Comparison of ENCODE assay signal across 19 cellular contexts in genomic region chrX:47828984-47829383, GRCh38. TPM values are rescaled to one million over a fixed set of nuclear protein-coding genes. Genes with fewer than 3 reads are reported as not detected.
A peak's percentile ranks its signal among the peaks of the same experiment; 100 is the strongest.
DNase-seq lines count a peak whose midpoint lies in the region; ATAC-seq, FAIRE-seq and TF ChIP-seq lines count a peak whose summit lies in the region.
"Had no signal": no experiment of that assay in that cellular context is flagged by ENCODE, and none has a peak within 500 bp of the region (broad histone marks: within the 10 kb centered on the region; RNA-seq: fewer than 3 reads in every experiment).

No MANE protein-coding gene starts in this region.

- H3K4me2 ChIP-seq in BLaER1 treated with 17β-estradiol and CSF1 and Interleukin-3, amounts not matched to agents 10 nM and 100 nM, result peak overlapping the region in 7 of 11 experiments; percentile 6 to 50 (median 36); a peak in 10 of 22 replicates

- H3K9ac ChIP-seq in BLaER1 treated with 17β-estradiol and CSF1 and Interleukin-3, amounts not matched to agents 10 nM and 100 nM, result peak overlapping the region in 1 of 11 experiments; percentile 2; a peak in 3 of 22 replicates
- H3K9ac ChIP-seq: GM23248 had no signal

- H3K27ac ChIP-seq in BLaER1 treated with 17β-estradiol and CSF1 and Interleukin-3, amounts not matched to agents 10 nM and 100 nM, result peak overlapping the region in 4 of 11 experiments; percentile 40 to 72 (median 61); a peak in 9 of 22 replicates
- H3K27ac ChIP-seq: C4-2B, GM23248 had no signal

- H4K20me1 ChIP-seq in BLaER1 treated with 17β-estradiol and CSF1 and Interleukin-3, amounts not matched to agents 10 nM and 100 nM, result no peaks in the 10 kb centered on the region

- ATAC-seq in GM19351 (IDR thresholded peaks at IDR 0.05; ENCODE audit: unreplicated experiment) (no peak), GM21423 (IDR thresholded peaks at IDR 0.05; ENCODE audit: unreplicated experiment) (no peak), HG02840 (IDR thresholded peaks at IDR 0.05; ENCODE audit: low FRiP score, unreplicated experiment) (no peak)
- ATAC-seq: CD8-positive, alpha-beta T cell had no signal

- peak; percentile 35 for FAIRE-seq in GM12891 (lab: Jason Lieb, UNC)
- FAIRE-seq: G401.6, H1 had no signal

- peaks cover 0 to 19% (median 0%) of the 10 kb centered on the region in 11 experiments; a peak in 8 of 22 replicates for H3K9me3 ChIP-seq in BLaER1 treated with 17β-estradiol and CSF1 and Interleukin-3, amounts not matched to agents 10 nM and 100 nM (replicated peaks in 1 of 11)
- H3K9me3 ChIP-seq: Caco-2 had no signal

- no peak for TF ChIP-seq POLR2A in GM12891 (IDR thresholded peaks at IDR 0.05; ENCODE audit: low read depth, low read length)

- H3K4me3 ChIP-seq in BLaER1 treated with 17β-estradiol and CSF1 and Interleukin-3, amounts not matched to agents 10 nM and 100 nM, result no peak overlapping the region
- H3K4me3 ChIP-seq: GM23248 had no signal

- peaks cover 56 to 98% (median 96%) of the 10 kb centered on the region in 11 experiments for H3K27me3 ChIP-seq in BLaER1 treated with 17β-estradiol and CSF1 and Interleukin-3, amounts not matched to agents 10 nM and 100 nM

- DNase-seq in GM12891 (ENCODE audit: insufficient read length, low spot score) (no peak), NOMO-1 treated with DMSO at 0.1 percent for 48 hours (lab: John Stamatoyannopoulos, UW; ENCODE audit: unreplicated experiment) (peak; percentile 50), amniotic epithelial cell (ENCODE audit: low read depth) (peak; percentile 7), NCI-H510A treated with DMSO at 0.1 percent for 48 hours (lab: John Stamatoyannopoulos, UW) (no peak)
- DNase-seq: Caco-2; CD4-positive, CD25-positive, alpha-beta regulatory T cell; CD8-positive, alpha-beta T cell; DMS153; DND-41; GM23248; H7; HCEC 1CT had no signal

- H3K36me3 ChIP-seq in BLaER1 treated with 17β-estradiol and CSF1 and Interleukin-3, amounts not matched to agents 10 nM and 100 nM, result no peaks in the 10 kb centered on the region

- peaks cover 0 to 24% (median 6%) of the 10 kb centered on the region in 10 experiments; a peak in 10 of 20 replicates for H3K4me1 ChIP-seq in BLaER1 treated with 17β-estradiol and CSF1 and Interleukin-3, amounts not matched to agents 10 nM and 100 nM
- H3K4me1 ChIP-seq: Caco-2 had no signal

TF ChIP-seq in GM12891, 5 proteins besides CTCF, POLR2A, EP300 and RAD21:
- TF ChIP-seq POU2F2 (IDR thresholded peaks at IDR 0.05; ENCODE audit: low read depth, low read length) (no peak), POLR2AphosphoS5 (IDR thresholded peaks at IDR 0.05; ENCODE audit: low read depth, low read length) (no peak), PAX5 (IDR thresholded peaks at IDR 0.05; ENCODE audit: insufficient read depth, low read length, severe bottlenecking) (no peak), SPI1 (IDR thresholded peaks at IDR 0.05; ENCODE audit: low read depth, low read length) (no peak), TAF1 (IDR thresholded peaks at IDR 0.05; ENCODE audit: low read depth, low read length) (no peak)

RNA-seq across cellular contexts. Expression of gene ZNF81, which starts 7.7 kb away (rescaled TPM):
- 3.6 TPM for polyA plus RNA-seq in GM12891 (2012; ENCODE audit: low read depth, missing spikeins)

Comparison
In these comparisons a context has a peak if more than half of its experiments do, and no peak if none do; other contexts are left out.
1. DNase-seq: peak in NOMO-1 treated with DMSO at 0.1 percent for 48 hours (single experiment) and amniotic epithelial cell (single experiment); none in GM12891 (single experiment) and NCI-H510A treated with DMSO at 0.1 percent for 48 hours (single experiment).